ENCODE assay signal across 2 cellular contexts in the genomic region with DNA sequence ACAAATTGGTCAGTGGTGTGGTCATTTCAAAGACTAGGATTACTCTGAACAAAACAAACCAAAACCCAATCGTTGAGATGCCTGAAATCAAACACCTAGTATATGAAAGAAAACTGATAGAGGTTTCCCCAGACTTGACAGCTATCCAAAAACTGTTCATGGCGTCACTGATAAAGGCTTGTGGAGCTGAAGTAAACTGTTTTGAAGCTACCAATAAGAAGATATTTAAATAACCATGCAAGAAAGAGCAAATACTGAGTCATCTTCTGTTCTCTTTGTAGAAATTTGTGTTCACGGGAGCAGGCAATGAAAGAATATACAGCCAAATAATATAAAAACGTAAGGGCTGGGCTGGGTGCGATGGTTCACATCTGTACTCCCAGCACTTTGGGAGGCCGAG.
TF ChIP-seq lines count a peak whose summit lies in the region.

No MANE protein-coding gene starts in this region.

TF ChIP-seq in A549, 52 proteins besides CTCF, POLR2A, EP300 and RAD21:
- TF ChIP-seq HEYL (CRISPR knock-in tag; IDR thresholded peaks at IDR 0.05): no peak
- no peak for TF ChIP-seq KDM1A (IDR thresholded peaks at IDR 0.05; ENCODE audit: low read depth)
- TF ChIP-seq, protein P1, sequence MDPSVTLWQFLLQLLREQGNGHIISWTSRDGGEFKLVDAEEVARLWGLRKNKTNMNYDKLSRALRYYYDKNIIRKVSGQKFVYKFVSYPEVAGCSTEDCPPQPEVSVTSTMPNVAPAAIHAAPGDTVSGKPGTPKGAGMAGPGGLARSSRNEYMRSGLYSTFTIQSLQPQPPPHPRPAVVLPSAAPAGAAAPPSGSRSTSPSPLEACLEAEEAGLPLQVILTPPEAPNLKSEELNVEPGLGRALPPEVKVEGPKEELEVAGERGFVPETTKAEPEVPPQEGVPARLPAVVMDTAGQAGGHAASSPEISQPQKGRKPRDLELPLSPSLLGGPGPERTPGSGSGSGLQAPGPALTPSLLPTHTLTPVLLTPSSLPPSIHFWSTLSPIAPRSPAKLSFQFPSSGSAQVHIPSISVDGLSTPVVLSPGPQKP (IDR thresholded peaks at IDR 0.05; ENCODE audit: low read depth, low read length): no peak
- no peak for TF ChIP-seq RARB (CRISPR knock-in tag; IDR thresholded peaks at IDR 0.05)
- TF ChIP-seq, protein P2, sequence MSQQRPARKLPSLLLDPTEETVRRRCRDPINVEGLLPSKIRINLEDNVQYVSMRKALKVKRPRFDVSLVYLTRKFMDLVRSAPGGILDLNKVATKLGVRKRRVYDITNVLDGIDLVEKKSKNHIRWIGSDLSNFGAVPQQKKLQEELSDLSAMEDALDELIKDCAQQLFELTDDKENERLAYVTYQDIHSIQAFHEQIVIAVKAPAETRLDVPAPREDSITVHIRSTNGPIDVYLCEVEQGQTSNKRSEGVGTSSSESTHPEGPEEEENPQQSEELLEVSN (IDR thresholded peaks at IDR 0.05; ENCODE audit: borderline replicate concordance, low read depth): no peak
- TF ChIP-seq JUNB (IDR thresholded peaks at IDR 0.05): no peak
- no peak for TF ChIP-seq ESRRA (IDR thresholded peaks at IDR 0.05; ENCODE audit: borderline replicate concordance, low read length)
- TF ChIP-seq, protein P3, sequence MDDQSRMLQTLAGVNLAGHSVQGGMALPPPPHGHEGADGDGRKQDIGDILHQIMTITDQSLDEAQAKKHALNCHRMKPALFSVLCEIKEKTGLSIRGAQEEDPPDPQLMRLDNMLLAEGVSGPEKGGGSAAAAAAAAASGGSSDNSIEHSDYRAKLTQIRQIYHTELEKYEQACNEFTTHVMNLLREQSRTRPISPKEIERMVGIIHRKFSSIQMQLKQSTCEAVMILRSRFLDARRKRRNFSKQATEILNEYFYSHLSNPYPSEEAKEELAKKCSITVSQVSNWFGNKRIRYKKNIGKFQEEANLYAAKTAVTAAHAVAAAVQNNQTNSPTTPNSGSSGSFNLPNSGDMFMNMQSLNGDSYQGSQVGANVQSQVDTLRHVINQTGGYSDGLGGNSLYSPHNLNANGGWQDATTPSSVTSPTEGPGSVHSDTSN (IDR thresholded peaks at IDR 0.05): no peak
- TF ChIP-seq CHD4 (IDR thresholded peaks at IDR 0.05; ENCODE audit: borderline replicate concordance): no peak
- no peak for TF ChIP-seq FOSB (CRISPR knock-in tag; IDR thresholded peaks at IDR 0.05)
- TF ChIP-seq ZSCAN20 (CRISPR knock-in tag; IDR thresholded peaks at IDR 0.05): no peak
- no peak for TF ChIP-seq POLR2AphosphoS2 (conservative IDR thresholded peaks at IDR 0.05; ENCODE audit: low read length)
- TF ChIP-seq TP53 (CRISPR knock-in tag; IDR thresholded peaks at IDR 0.05): no peak
- TF ChIP-seq PHF8 (IDR thresholded peaks at IDR 0.05; ENCODE audit: borderline replicate concordance, low read depth): no peak

TF ChIP-seq in HepG2, 621 proteins besides CTCF, POLR2A, EP300 and RAD21:
- 0 out of 2 replicates have a peak, but pooled peaks have one; percentile 7 for TF ChIP-seq FOSL2 (CRISPR knock-in tag; IDR thresholded peaks at IDR 0.05)
- TF ChIP-seq, protein P4, sequence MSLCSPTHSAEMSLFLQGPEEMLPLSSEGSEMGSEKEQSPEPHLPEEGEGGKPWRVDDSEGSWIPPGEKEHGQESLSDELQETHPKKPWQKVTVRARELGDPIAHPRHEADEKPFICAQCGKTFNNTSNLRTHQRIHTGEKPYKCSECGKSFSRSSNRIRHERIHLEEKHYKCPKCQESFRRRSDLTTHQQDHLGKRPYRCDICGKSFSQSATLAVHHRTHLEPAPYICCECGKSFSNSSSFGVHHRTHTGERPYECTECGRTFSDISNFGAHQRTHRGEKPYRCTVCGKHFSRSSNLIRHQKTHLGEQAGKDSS (CRISPR knock-in tag; IDR thresholded peaks at IDR 0.05; ENCODE audit: borderline replicate concordance, low read depth): no peak
